ENCODE assay signal across 16 cellular contexts in the genomic region with DNA sequence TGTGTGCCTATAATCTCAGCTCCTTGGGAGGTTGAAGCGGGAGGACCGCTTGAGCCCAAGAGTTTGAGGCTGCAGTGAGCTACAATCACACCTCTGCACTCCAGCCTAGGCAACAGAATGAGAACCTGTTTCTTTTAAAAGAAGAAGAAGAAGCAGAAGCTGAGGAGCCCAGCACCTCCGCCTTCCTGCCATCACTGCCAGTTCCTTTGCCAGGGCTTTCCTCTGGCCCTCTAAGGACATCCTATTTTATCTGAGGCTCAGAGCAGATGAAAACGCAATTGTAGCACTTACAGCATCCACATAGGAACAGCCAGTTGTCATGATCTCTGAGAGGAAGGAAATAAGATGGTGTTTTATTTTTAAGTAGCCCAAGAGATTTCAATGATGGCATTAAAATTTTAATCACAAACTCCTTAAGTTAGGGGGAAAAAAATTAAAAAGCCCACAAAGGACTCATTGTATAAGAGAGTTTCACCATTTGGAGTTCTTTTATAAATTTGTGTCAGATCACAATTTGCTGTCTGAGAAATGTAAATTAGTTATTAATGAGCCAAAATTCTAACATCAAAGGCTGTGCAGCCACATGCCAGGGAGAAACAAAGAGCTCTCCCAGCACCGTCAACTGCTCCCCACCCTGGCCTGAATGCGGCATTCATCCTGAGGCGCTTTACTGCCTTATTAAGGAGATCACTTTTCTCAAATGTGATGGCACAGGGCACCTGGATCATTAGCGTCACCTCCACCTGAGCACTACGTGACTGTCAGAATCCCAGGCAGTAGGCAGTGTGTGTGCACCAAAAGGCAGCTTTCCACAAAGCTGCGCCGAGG.
DNase-seq lines count a peak whose midpoint lies in the region; ATAC-seq and TF ChIP-seq lines count a peak whose summit lies in the region.
"Had no signal": no experiment of that assay in that cellular context is flagged by ENCODE, and none has a peak within 500 bp of the region (broad histone marks: within the 10 kb centered on the region; RNA-seq: fewer than 3 reads in every experiment).

No MANE protein-coding gene starts in this region.

- H3K9ac ChIP-seq in trophoblast cell (ENCODE audit: low read length) = no peak overlapping the region

- H3K27ac ChIP-seq in ACC112 (ENCODE audit: low read depth, low read length) = peak overlapping the region; percentile 69; the same call in 1 of the 2 replicates
- H3K27ac ChIP-seq in PC-9 = peak overlapping the region; percentile 57
- no peak overlapping the region for H3K27ac ChIP-seq in trophoblast cell (ENCODE audit: low read depth, low read length)
- H3K27ac ChIP-seq: SK-N-MC had no signal

- no CpG with 5 or more reads among the region's 11 CpGs for WGBS in trophoblast cell (ENCODE audit: extremely low coverage, insufficient coverage, insufficient read length)

- H3K18ac ChIP-seq in trophoblast cell (ENCODE audit: low read length) = no peak overlapping the region

- H2BK120ac ChIP-seq in trophoblast cell (ENCODE audit: insufficient read depth, low read length, poor library complexity) = no peak overlapping the region

- H2AK5ac ChIP-seq in trophoblast cell (ENCODE audit: low read length) = peak overlapping the region; percentile 76

- no peak overlapping the region for H3K23ac ChIP-seq in trophoblast cell (ENCODE audit: low read length)

- peaks cover 20% of the 10 kb centered on the region for H3F3A ChIP-seq in PC-9 (ENCODE audit: insufficient read depth, low read depth)

- H3K79me1 ChIP-seq in trophoblast cell (ENCODE audit: low read length) = peaks cover 5% of the 10 kb centered on the region

- H4K8ac ChIP-seq in trophoblast cell (ENCODE audit: low read depth, low read length) = peak overlapping the region; percentile 10

- no peak overlapping the region for H3K4ac ChIP-seq in trophoblast cell (ENCODE audit: low read depth, low read length)

- BruUV-seq in PC-9 (replicated peaks; lab: Mats Ljungman, UMichigan) = no TSS peak

- H4K20me1 ChIP-seq in PC-9 (ENCODE audit: insufficient read depth) = no peaks in the 10 kb centered on the region

- H3K9me3 ChIP-seq in PC-9 (ENCODE audit: insufficient read depth, low read depth) (no peaks in the 10 kb centered on the region), trophoblast cell (ENCODE audit: insufficient read depth, low read depth, low read length) (no peaks in the 10 kb centered on the region)

- H3K9me2 ChIP-seq in PC-9 (ENCODE audit: insufficient read depth) = no peaks in the 10 kb centered on the region

- H4K91ac ChIP-seq in trophoblast cell (ENCODE audit: low read depth, low read length) = peak overlapping the region; percentile 11

- H3K27me3 ChIP-seq in ACC112 (ENCODE audit: insufficient read depth, low read length) (no peaks in the 10 kb centered on the region), PC-9 (ENCODE audit: insufficient read depth, low read depth) (no peaks in the 10 kb centered on the region), trophoblast cell (ENCODE audit: insufficient read depth, low read length) (no peaks in the 10 kb centered on the region)

- no peak overlapping the region for H2BK5ac ChIP-seq in trophoblast cell (ENCODE audit: low read depth, low read length, poor library complexity)

- H3K4me2 ChIP-seq in PC-9 (peak overlapping the region; percentile 53), trophoblast cell (ENCODE audit: low read length) (no peak overlapping the region)

- peak overlapping the region; percentile 22 for H2BK12ac ChIP-seq in trophoblast cell (ENCODE audit: low read length)

- ATAC-seq in activated CD4-positive, CD25-positive, alpha-beta regulatory T cell treated with anti-CD3 and anti-CD28 coated beads, Interleukin-2, amount 50 U/mL, for 24 hours = no peak
- ATAC-seq: left colon had no signal

- no peak overlapping the region for H3K14ac ChIP-seq in trophoblast cell (ENCODE audit: low read length)

- no peaks in the 10 kb centered on the region for H3K79me2 ChIP-seq in ACC112 (ENCODE audit: control insufficient read depth, insufficient read depth, low read length, unreplicated experiment)
- H3K79me2 ChIP-seq in PC-9 (ENCODE audit: low read depth) = no peaks in the 10 kb centered on the region
- no peaks in the 10 kb centered on the region for H3K79me2 ChIP-seq in trophoblast cell (ENCODE audit: control insufficient read depth, insufficient read depth, low read length, poor library complexity)

- H2AFZ ChIP-seq in ACC112 (ENCODE audit: low read length, unreplicated experiment) (no peak overlapping the region), PC-9 (no peak overlapping the region), trophoblast cell (ENCODE audit: insufficient read depth, low read length, poor library complexity) (no peak overlapping the region)

- H3K4me1 ChIP-seq in ACC112 (ENCODE audit: control insufficient read depth, insufficient read depth, low read length, unreplicated experiment) (peaks cover 41% of the 10 kb centered on the region), PC-9 (replicated peaks; ENCODE audit: insufficient read depth) (peaks cover 27% of the 10 kb centered on the region), trophoblast cell (ENCODE audit: control insufficient read depth in 1 of 2, insufficient read depth in 2 of 2, low read length in 2 of 2) (peaks cover 16 to 18% of the 10 kb centered on the region in 2 experiments)

- CTCF ChIA-PET in PC-9 (lab: Charles Lee) = interaction anchor here (0.5 kb wide), 1 partner anchor 1722 kb away, joined by 5 read pairs; no protein-coding TSS in a partner anchor

- H3K4me3 ChIP-seq in ACC112 (ENCODE audit: low read depth, low read length) = no peak overlapping the region
- no peak overlapping the region for H3K4me3 ChIP-seq in PC-9
- no peak overlapping the region for H3K4me3 ChIP-seq in trophoblast cell (ENCODE audit: low read depth, low read length)
- H3K4me3 ChIP-seq: SK-N-MC had no signal

- POLR2A ChIA-PET in PC-9 (lab: Charles Lee; ENCODE audit: unreplicated experiment) = no interaction called here

- H3K36me3 ChIP-seq in ACC112 (ENCODE audit: insufficient read depth, low read length) (no peaks in the 10 kb centered on the region), PC-9 (ENCODE audit: low read depth) (no peaks in the 10 kb centered on the region), trophoblast cell (ENCODE audit: control insufficient read depth in 1 of 2, insufficient read depth in 2 of 2, low read length in 2 of 2) (no peaks in the 10 kb centered on the region)

- DNase-seq in PC-9 (no peak), foreskin melanocyte (peak; percentile 40), trophoblast cell (no peak), HPDE6-E6E7 (ENCODE audit: extremely low spot score) (no peak)
- no peak for DNase-seq in activated T-cell treated with anti-CD3 and anti-CD28 coated beads, Interleukin-2, amount 50 U/mL, for 48 hours
- no peak for DNase-seq in activated CD8-positive, alpha-beta memory T cell treated with anti-CD3 and anti-CD28 coated beads, Interleukin-2, amount 50 U/mL, for 48 hours
- DNase-seq: activated CD4-positive, alpha-beta T cell treated with anti-CD3 and anti-CD28 coated beads, Interleukin-2, amount 50 U/mL, for 48 hours; activated naive CD8-positive, alpha-beta T cell treated with anti-CD3 and anti-CD28 coated beads, Interleukin-2, amount 50 U/mL, for 24 hours; left colon; MM.1S; NCI-H2029 treated with DMSO at 0.1 percent for 48 hours; NCI-H526; OCI-M1 had no signal

- H4K12ac ChIP-seq in trophoblast cell (ENCODE audit: low read depth, low read length) = no peak overlapping the region

- intact Hi-C loops in PC-9 (cut with micrococcal nuclease; ENCODE audit: unreplicated experiment) = loop anchor here (2.0 to 5.0 kb wide), 3 partner anchors 129 to 394 kb away; a partner anchor contains a TSS

- TF ChIP-seq CTCF in PC-9 (conservative IDR thresholded peaks at IDR 0.05) = no peak
